20 cellular contexts compared by ENCODE assay signal in the genomic region with DNA sequence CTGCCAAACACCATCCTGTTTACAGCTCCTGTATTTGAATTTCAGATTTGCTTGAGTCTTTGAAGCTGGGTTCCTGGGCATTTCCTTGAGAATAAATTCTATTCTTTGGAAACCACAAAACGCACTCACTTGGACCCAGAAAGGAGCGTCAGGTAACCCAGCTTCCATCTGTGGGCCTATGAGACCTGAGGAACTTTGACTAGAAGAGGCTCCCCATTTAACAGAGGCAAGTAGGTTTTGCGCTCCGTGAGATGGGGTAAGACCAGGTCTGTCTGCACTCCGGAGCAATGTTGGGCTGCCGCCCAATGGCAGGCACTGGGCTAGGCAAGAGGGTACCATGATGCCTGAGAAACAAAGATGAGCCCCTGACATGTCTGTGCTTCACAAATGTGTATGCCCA. TPM values are rescaled to one million over a fixed set of nuclear protein-coding genes. Genes with fewer than 3 reads are reported as not detected.
DNase-seq lines count a peak whose midpoint lies in the region; ATAC-seq and TF ChIP-seq lines count a peak whose summit lies in the region.
"Had no signal": no experiment of that assay in that cellular context is flagged by ENCODE, and none has a peak within 500 bp of the region (broad histone marks: within the 10 kb centered on the region; RNA-seq: fewer than 3 reads in every experiment).

No MANE protein-coding gene starts in this region.

- TF ChIP-seq CTCF in stomach (IDR thresholded peaks at IDR 0.05): no peak

- H3K36me3 ChIP-seq in HAP-1 (replicated peaks) (no peaks in the 10 kb centered on the region), stomach (no peaks in the 10 kb centered on the region)
- H3K36me3 ChIP-seq: breast epithelium, heart right ventricle, suprapubic skin had no signal

- TF ChIP-seq EP300 in stomach (IDR thresholded peaks at IDR 0.05): no peak

- no peak overlapping the region for H3K27ac Mint-ChIP-seq in activated naive CD8-positive, alpha-beta T cell treated with anti-CD3 and anti-CD28 coated beads, Interleukin-2, amount 50 U/mL, for 24 hours
- H3K27ac Mint-ChIP-seq: natural killer cell; T-helper 2 cell treated with Interferon-gamma antibody and Interleukin-4, amounts not matched to agents 5 μg/mL and 100 μg/mL, for 36 hours had no signal

- no peak for TF ChIP-seq POLR2A in stomach (IDR thresholded peaks at IDR 0.05)

- H3K9me3 ChIP-seq in HAP-1 (no peaks in the 10 kb centered on the region), stomach (no peaks in the 10 kb centered on the region)
- H3K9me3 ChIP-seq: breast epithelium, heart right ventricle, suprapubic skin had no signal

- ATAC-seq in activated naive CD8-positive, alpha-beta T cell treated with anti-CD3 and anti-CD28 coated beads, Interleukin-2, amount 50 U/mL, for 24 hours: peak; percentile 58
- ATAC-seq: heart right ventricle, natural killer cell had no signal

- no peaks in the 10 kb centered on the region for H3K9me3 Mint-ChIP-seq in activated naive CD8-positive, alpha-beta T cell treated with anti-CD3 and anti-CD28 coated beads, Interleukin-2, amount 50 U/mL, for 24 hours
- H3K9me3 Mint-ChIP-seq: natural killer cell; T-helper 2 cell treated with Interferon-gamma antibody and Interleukin-4, amounts not matched to agents 5 μg/mL and 100 μg/mL, for 36 hours had no signal

- peaks cover 25% of the 10 kb centered on the region for H3K27me3 ChIP-seq in HAP-1 (ENCODE audit: low read depth)
- H3K27me3 ChIP-seq in stomach: peaks cover 0 to 28% (median 6%) of the 10 kb centered on the region in 3 donors

- H3K27ac ChIP-seq in stomach: no peak overlapping the region
- H3K27ac ChIP-seq: breast epithelium, heart right ventricle, suprapubic skin had no signal

- in situ Hi-C loops in HAP-1 (cut with MboI; ENCODE audit: low sequenced_read_pairs): no loop called here

- WGBS in stomach, 5 donors: 77 to 87% (median 86%) methylated on average over 6 of the region's 6 CpGs

- H3K36me3 Mint-ChIP-seq in activated naive CD8-positive, alpha-beta T cell treated with anti-CD3 and anti-CD28 coated beads, Interleukin-2, amount 50 U/mL, for 24 hours (ENCODE audit: low read depth): no peaks in the 10 kb centered on the region
- H3K36me3 Mint-ChIP-seq: natural killer cell had no signal

- peak; percentile 82 for DNase-seq in Jurkat, Clone E6-1 (ENCODE audit: low read depth, low spot score)
- peak; percentile 37 to 43 for DNase-seq in activated CD4-positive, alpha-beta T cell treated with anti-CD3 and anti-CD28 coated beads, Interleukin-2, amount 50 U/mL, for 48 hours
- DNase-seq in activated naive CD8-positive, alpha-beta T cell treated with anti-CD3 and anti-CD28 coated beads, Interleukin-2, amount 50 U/mL, for 24 hours: peak; percentile 14
- peak; percentile 50 for DNase-seq in stimulated activated CD4-positive, alpha-beta T cell treated with anti-CD3 and anti-CD28 coated beads, Interleukin-1b, Interleukin-23, amount 100 ng/mL, for 48 hours
- DNase-seq in HAP-1 (ENCODE audit: low spot score in 2 of 2) (no peak), MV-4-11 (lab: John Stamatoyannopoulos, UW) (no peak), stomach (no peak)
- DNase-seq: activated CD4-positive, CD25-positive, alpha-beta regulatory T cell treated with anti-CD3 and anti-CD28 coated beads, Interleukin-2, amount 50 U/mL, for 72 hours; activated gamma-delta T cell treated with Interleukin-2 at 50 U/mL for 16 hours; heart right ventricle; natural killer cell; NCI-H1436; NCI-H446; SIG-M5 had no signal

- H3K4me1 ChIP-seq in HAP-1 (no peaks in the 10 kb centered on the region), stomach (peaks cover 0 to 14% (median 5%) of the 10 kb centered on the region in 4 donors)
- H3K4me1 ChIP-seq: breast epithelium, heart right ventricle had no signal

- peaks cover 27% of the 10 kb centered on the region for H3K4me1 Mint-ChIP-seq in activated naive CD8-positive, alpha-beta T cell treated with anti-CD3 and anti-CD28 coated beads, Interleukin-2, amount 50 U/mL, for 24 hours
- H3K4me1 Mint-ChIP-seq: natural killer cell had no signal

- H3K4me3 Mint-ChIP-seq in activated naive CD8-positive, alpha-beta T cell treated with anti-CD3 and anti-CD28 coated beads, Interleukin-2, amount 50 U/mL, for 24 hours: no peak overlapping the region
- H3K4me3 Mint-ChIP-seq: natural killer cell; T-helper 2 cell treated with Interferon-gamma antibody and Interleukin-4, amounts not matched to agents 5 μg/mL and 100 μg/mL, for 36 hours had no signal

- no peak overlapping the region for H3K4me3 ChIP-seq in Jurkat, Clone E6-1 (ENCODE audit: low read length)
- H3K4me3 ChIP-seq in HAP-1 (no peak overlapping the region), stomach (no peak overlapping the region)
- H3K4me3 ChIP-seq: heart right ventricle had no signal

- no peaks in the 10 kb centered on the region for H3K27me3 Mint-ChIP-seq in activated naive CD8-positive, alpha-beta T cell treated with anti-CD3 and anti-CD28 coated beads, Interleukin-2, amount 50 U/mL, for 24 hours

- intact Hi-C loops in stomach (cut with DNase I; ENCODE audit: low total_unique reads): no loop called here

RNA-seq across cellular contexts. Expression of a gene that starts 1.9 kb away (rescaled TPM):
- polyA plus RNA-seq in Jurkat, Clone E6-1 (2012; ENCODE audit: insufficient read depth, insufficient read length): not detected
- 1 to 10 TPM in 1 of 5 donors, not detected in 4; 1.1 TPM for total RNA-seq in stomach
- under 1 TPM in 1 of 3 donors, not detected in 2; 0.93 TPM for polyA plus RNA-seq in stomach
- total RNA-seq: HT1080, lung microvascular endothelial cell, OCI-LY7 had no signal
- polyA plus RNA-seq: heart right ventricle had no signal

Comparison
In these comparisons a context has a peak if more than half of its experiments do, and no peak if none do; other contexts are left out.
1. DNase-seq: peak in Jurkat, Clone E6-1 (single experiment), activated CD4-positive, alpha-beta T cell treated with anti-CD3 and anti-CD28 coated beads, Interleukin-2, amount 50 U/mL, for 48 hours (2 of 2), activated naive CD8-positive, alpha-beta T cell treated with anti-CD3 and anti-CD28 coated beads, Interleukin-2, amount 50 U/mL, for 24 hours (single experiment) and stimulated activated CD4-positive, alpha-beta T cell treated with anti-CD3 and anti-CD28 coated beads, Interleukin-1b, Interleukin-23, amount 100 ng/mL, for 48 hours (single experiment); none in HAP-1 (0 of 2), MV-4-11 (single experiment) and stomach (single experiment).